Comparison of ENCODE assay signal across 16 cellular contexts in the genomic region with DNA sequence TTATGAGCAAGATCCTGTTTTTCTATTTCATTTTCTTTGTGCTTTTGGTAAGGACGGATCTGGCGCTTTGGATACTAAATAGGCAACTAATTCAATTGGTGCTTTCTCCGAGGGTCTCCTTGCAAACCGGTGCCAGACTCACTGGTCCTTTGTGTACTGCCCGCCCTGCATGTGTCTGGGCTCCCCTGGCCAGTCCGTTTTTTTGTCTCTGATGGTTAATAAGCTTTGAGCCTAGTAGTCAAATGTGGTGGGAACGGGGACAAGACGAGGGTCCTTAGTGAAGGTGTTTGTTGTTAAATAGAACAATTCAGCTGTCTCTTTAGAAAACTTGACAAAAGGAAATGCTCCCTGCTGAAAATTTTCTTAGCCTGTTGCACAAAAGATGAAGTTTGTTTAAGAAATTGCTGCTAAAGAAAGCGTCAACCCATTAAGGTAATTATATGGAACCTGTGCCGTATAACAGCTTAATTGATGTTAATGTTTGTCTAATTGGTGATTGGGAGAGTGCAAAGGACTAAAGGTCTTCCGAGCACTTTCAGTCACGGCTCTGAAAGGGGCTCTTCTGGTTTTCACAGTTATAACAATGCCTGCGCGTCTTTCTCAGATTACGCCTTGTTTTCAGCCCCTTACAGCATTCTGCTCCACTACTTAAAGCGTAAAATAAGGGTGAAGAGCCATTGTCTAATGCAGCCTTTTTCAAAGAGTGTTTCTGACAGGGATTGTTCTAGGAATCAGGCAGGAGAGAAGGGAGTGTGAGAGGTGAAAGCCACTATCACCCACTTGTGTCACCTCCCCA.
DNase-seq lines count a peak whose midpoint lies in the region; ATAC-seq and TF ChIP-seq lines count a peak whose summit lies in the region.
"Had no signal": no experiment of that assay in that cellular context is flagged by ENCODE, and none has a peak within 500 bp of the region (broad histone marks: within the 10 kb centered on the region; RNA-seq: fewer than 3 reads in every experiment).

No MANE protein-coding gene starts in this region.

- H3K36me3 ChIP-seq in neuron (ENCODE audit: insufficient read depth, low read length) (no peaks in the 10 kb centered on the region), SK-N-SH (replicated peaks in 1 of 2; ENCODE audit: control insufficient read depth in 1 of 2, insufficient read depth in 2 of 2, low read length in 1 of 2) (no peaks in the 10 kb centered on the region), Karpas-422 (ENCODE audit: insufficient read depth, low read length) (no peaks in the 10 kb centered on the region; the same call in 1 of the 2 replicates)
- H3K36me3 ChIP-seq: BLaER1 treated with 17β-estradiol and CSF1 and Interleukin-3, amounts not matched to agents 10 nM and 100 nM had no signal

- H3K4me3 ChIP-seq in neuron (ENCODE audit: low read length): peak overlapping the region; percentile 22
- no peak overlapping the region for H3K4me3 ChIP-seq in SK-N-SH (ENCODE audit: low read depth in 2 of 2, low read length in 1 of 2)
- no peak overlapping the region for H3K4me3 ChIP-seq in Karpas-422 (ENCODE audit: low read length)
- H3K4me3 ChIP-seq: BLaER1 treated with 17β-estradiol and CSF1 and Interleukin-3, amounts not matched to agents 10 nM and 100 nM; body of pancreas; skin epidermis had no signal

- TF ChIP-seq EP300 in SK-N-SH (IDR thresholded peaks at IDR 0.05; ENCODE audit: borderline replicate concordance in 1 of 2, low read depth in 1 of 2, low read length in 1 of 2): no peak

- H3K9me2 ChIP-seq in SK-N-SH (no peaks in the 10 kb centered on the region), Karpas-422 (replicated peaks; ENCODE audit: insufficient read depth, low read length) (no peaks in the 10 kb centered on the region)

- no peak overlapping the region for H3K27ac ChIP-seq in SK-N-SH (ENCODE audit: low read depth in 2 of 2, low read length in 1 of 2)
- no peak overlapping the region for H3K27ac ChIP-seq in Karpas-422 (ENCODE audit: low read length)
- H3K27ac ChIP-seq: BLaER1 treated with 17β-estradiol and CSF1 and Interleukin-3, amounts not matched to agents 10 nM and 100 nM; body of pancreas; skin epidermis had no signal

- H3K4me2 ChIP-seq in SK-N-SH: no peak overlapping the region
- H3K4me2 ChIP-seq in Karpas-422 (ENCODE audit: low read depth, low read length, poor library complexity, severe bottlenecking): no peak overlapping the region
- H3K4me2 ChIP-seq: BLaER1 treated with 17β-estradiol and CSF1 and Interleukin-3, amounts not matched to agents 10 nM and 100 nM had no signal

- H3K9ac ChIP-seq in SK-N-SH (no peak overlapping the region), Karpas-422 (ENCODE audit: low read length) (no peak overlapping the region)
- H3K9ac ChIP-seq: BLaER1 treated with 17β-estradiol and CSF1 and Interleukin-3, amounts not matched to agents 10 nM and 100 nM had no signal

- H3K9me3 ChIP-seq in neuron (ENCODE audit: low read length) (no peaks in the 10 kb centered on the region), SK-N-SH (no peaks in the 10 kb centered on the region), Karpas-422 (ENCODE audit: low read length) (peaks cover 81% of the 10 kb centered on the region)
- H3K9me3 ChIP-seq: BLaER1 treated with 17β-estradiol and CSF1 and Interleukin-3, amounts not matched to agents 10 nM and 100 nM; body of pancreas had no signal

- POLR2A ChIA-PET in SK-N-SH (lab: Yijun Ruan, JAX): no interaction called here

- no peaks in the 10 kb centered on the region for H4K20me1 ChIP-seq in SK-N-SH (ENCODE audit: insufficient read depth)
- H4K20me1 ChIP-seq in Karpas-422 (ENCODE audit: insufficient read depth, low read depth, low read length): no peaks in the 10 kb centered on the region
- H4K20me1 ChIP-seq: BLaER1 treated with 17β-estradiol and CSF1 and Interleukin-3, amounts not matched to agents 10 nM and 100 nM had no signal

- H2AFZ ChIP-seq in neuron (ENCODE audit: low read depth, low read length) (peak overlapping the region; percentile 82), SK-N-SH (ENCODE audit: low read depth) (no peak overlapping the region), Karpas-422 (ENCODE audit: low read length) (no peak overlapping the region)

- no peaks in the 10 kb centered on the region for H3K79me2 ChIP-seq in SK-N-SH (ENCODE audit: insufficient read depth)
- no peaks in the 10 kb centered on the region for H3K79me2 ChIP-seq in Karpas-422 (ENCODE audit: low read length)

- H3F3A ChIP-seq in SK-N-SH (replicated peaks; ENCODE audit: insufficient read depth): no peaks in the 10 kb centered on the region

- DNase-seq in NCI-H1105 (lab: John Stamatoyannopoulos, UW) (peak; percentile 88), NCI-H345 (lab: John Stamatoyannopoulos, UW) (peak; percentile 41), ecto neural progenitor cell (ENCODE audit: low spot score) (peak; percentile 58), SK-N-SH (no peak), AG08396 (ENCODE audit: low spot score) (no peak), Karpas-422 (no peak)
- DNase-seq: activated CD4-positive, alpha-beta T cell treated with anti-CD3 and anti-CD28 coated beads, Interleukin-2, amount 50 U/mL, for 4 hours; body of pancreas; DND-41; left ventricle myocardium superior; natural killer cell; NCI-H226 had no signal

- CTCF ChIA-PET in SK-N-SH (lab: Yijun Ruan, JAX): no interaction called here

- ATAC-seq in HG02623 (IDR thresholded peaks at IDR 0.05; ENCODE audit: unreplicated experiment): no peak
- ATAC-seq: body of pancreas, left ventricle myocardium superior, natural killer cell had no signal

- no peak for TF ChIP-seq CTCF in SK-N-SH (IDR thresholded peaks at IDR 0.05)

- H3K27me3 ChIP-seq in neuron (ENCODE audit: insufficient read depth, low read length) (peaks cover 2% of the 10 kb centered on the region), SK-N-SH (ENCODE audit: insufficient read depth) (peaks cover 12% of the 10 kb centered on the region), Karpas-422 (ENCODE audit: low read length) (no peaks in the 10 kb centered on the region)
- H3K27me3 ChIP-seq: BLaER1 treated with 17β-estradiol and CSF1 and Interleukin-3, amounts not matched to agents 10 nM and 100 nM; body of pancreas had no signal

- H3K4me1 ChIP-seq in neuron (ENCODE audit: insufficient read depth, low read length) (peaks cover 48% of the 10 kb centered on the region), SK-N-SH (ENCODE audit: control insufficient read depth in 1 of 2, insufficient read depth in 2 of 2, low read depth in 1 of 2, low read length in 1 of 2) (no peaks in the 10 kb centered on the region), Karpas-422 (ENCODE audit: low read length) (no peaks in the 10 kb centered on the region)
- H3K4me1 ChIP-seq: BLaER1 treated with 17β-estradiol and CSF1 and Interleukin-3, amounts not matched to agents 10 nM and 100 nM; body of pancreas had no signal

- WGBS in SK-N-SH (ENCODE audit: low lambda C conversion rate): 3% methylated on average over 16 of the region's 16 CpGs

- no peak for TF ChIP-seq RAD21 in SK-N-SH (IDR thresholded peaks at IDR 0.05; ENCODE audit: low read length)

TF ChIP-seq in SK-N-SH, 30 proteins besides CTCF, POLR2A, EP300 and RAD21:
- TF ChIP-seq RCOR1 (IDR thresholded peaks at IDR 0.05; ENCODE audit: low read length) (no peak), ELF1 (IDR thresholded peaks at IDR 0.05) (no peak), TAF1 (IDR thresholded peaks at IDR 0.05; ENCODE audit: borderline replicate concordance, low read depth, low read length) (no peak)

Comparison
In these comparisons a context has a peak if more than half of its experiments do, and no peak if none do; other contexts are left out.
1. DNase-seq: peak in NCI-H1105 (single experiment), NCI-H345 (single experiment) and ecto neural progenitor cell (single experiment); none in SK-N-SH (single experiment), AG08396 (single experiment) and Karpas-422 (single experiment).